In the genomic region with DNA sequence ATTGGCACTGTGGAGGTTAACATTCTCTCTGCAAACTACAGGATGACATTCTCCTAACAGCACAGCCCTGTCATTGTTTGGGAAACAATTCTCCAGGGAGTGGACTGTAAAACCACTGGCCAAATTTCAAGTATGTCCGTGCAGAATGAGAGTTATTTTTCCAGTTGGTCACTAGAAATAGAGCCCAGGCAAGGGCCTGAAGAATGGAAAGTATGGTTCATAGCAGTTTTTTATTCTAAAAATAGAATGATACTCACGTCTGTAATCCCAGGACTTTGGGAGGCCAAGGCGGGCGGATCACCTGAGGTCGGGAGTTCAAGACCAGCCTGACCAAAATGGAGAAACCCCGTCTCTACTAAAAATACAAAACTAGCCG, we compare ENCODE assay signal across 8 cellular contexts. TPM values are rescaled to one million over a fixed set of nuclear protein-coding genes. Genes with fewer than 3 reads are reported as not detected.
A peak's percentile ranks its signal among the peaks of the same experiment; 100 is the strongest.
DNase-seq lines count a peak whose midpoint lies in the region; ATAC-seq and TF ChIP-seq lines count a peak whose summit lies in the region.
"Not testable (repeated sequence)": the region's sequence is repeated elsewhere in the genome, so short reads cannot be mapped to it uniquely, and the experiment has no call there.

No MANE protein-coding gene starts in this region.

- POLR2A ChIA-PET in BJ (lab: Charles Lee): not testable (repeated sequence)

- peak; percentile 17 to 29 for TF ChIP-seq EP300 in tibial nerve (IDR thresholded peaks at IDR 0.05)

- H3K4me3 ChIP-seq in BJ (ENCODE audit: low read depth, low read length); lower lobe of right lung; rectal smooth muscle tissue (ENCODE audit: low read length); tibial nerve: not testable (repeated sequence)

- not testable (repeated sequence) for H3K36me3 ChIP-seq in BJ (ENCODE audit: control insufficient read depth, insufficient read depth, low read length); lower lobe of right lung; rectal smooth muscle tissue (ENCODE audit: control insufficient read depth, insufficient read depth, low read length); tibial nerve

- CTCF ChIA-PET in BJ (lab: Yijun Ruan, JAX): not testable (repeated sequence)

- not testable (repeated sequence) for TF ChIP-seq POLR2A in tibial nerve (IDR thresholded peaks at IDR 0.05)

- not testable (repeated sequence) for H3K9me3 ChIP-seq in lower lobe of right lung, tibial nerve

- intact Hi-C loops in Right ventricle myocardium inferior (cut with DNase I): loop anchor here (5.0 kb wide), 1 partner anchor 57 kb away; no protein-coding TSS in a partner anchor
- intact Hi-C loops in lower lobe of right lung (cut with DNase I): not testable (repeated sequence)

- ATAC-seq in Right ventricle myocardium inferior: peak; percentile 85
- ATAC-seq in lower lobe of right lung: peak; percentile 35 to 75

- H3K4me1 ChIP-seq in lower lobe of right lung: peaks cover 18% of the 10 kb centered on the region
- peaks cover 27% of the 10 kb centered on the region for H3K4me1 ChIP-seq in rectal smooth muscle tissue (ENCODE audit: control insufficient read depth, insufficient read depth, low read length)
- peaks cover 0 to 19% (median 0%) of the 10 kb centered on the region in 4 donors for H3K4me1 ChIP-seq in tibial nerve

- H3K27ac ChIP-seq in angular gyrus (ENCODE audit: low read depth, low read length) (peak overlapping the region; percentile 39), lower lobe of right lung (peak overlapping the region; percentile 25), rectal smooth muscle tissue (ENCODE audit: low read depth, low read length) (peak overlapping the region; percentile 86), tibial nerve (peak overlapping the region in 2 of 4 donors; percentile 48 to 75)

- not testable (repeated sequence) for H3K9ac ChIP-seq in rectal smooth muscle tissue (ENCODE audit: low read length)

- TF ChIP-seq CTCF in BJ (IDR thresholded peaks at IDR 0.05; ENCODE audit: insufficient read depth, low read depth, low read length); lower lobe of right lung (IDR thresholded peaks at IDR 0.05); tibial nerve (IDR thresholded peaks at IDR 0.05): not testable (repeated sequence)

- WGBS in tibial nerve, 2 donors: 36 to 38% methylated on average over 7 of the region's 7 CpGs

- not testable (repeated sequence) for H3K27me3 ChIP-seq in BJ (ENCODE audit: control insufficient read depth, insufficient read depth, low read length); lower lobe of right lung (ENCODE audit: low read depth); rectal smooth muscle tissue (ENCODE audit: control insufficient read depth, insufficient read depth, low read length); tibial nerve

- DNase-seq in BJ (ENCODE audit: low read depth): peak; percentile 86
- DNase-seq in LHCN-M2 (ENCODE audit: low read depth): peak; percentile 96
- DNase-seq in dedifferentiated amniotic fluid mesenchymal stem cell (ENCODE audit: extremely low spot score): peak; percentile 95
- not testable (repeated sequence) for DNase-seq in Right ventricle myocardium inferior (ENCODE audit: missing footprints); lower lobe of right lung; tibial nerve (ENCODE audit: low spot score in 2 of 2)

RNA-seq across cellular contexts. Expression of a gene that starts 39.0 kb away (rescaled TPM):
- 794 and 1,200 TPM in 2 replicates for polyA plus RNA-seq in BJ (2011; rRNA removed)
- polyA minus RNA-seq in BJ (2011; rRNA and poly(A)+ RNA removed): 596 and 791 TPM in 2 replicates
- total RNA-seq in LHCN-M2 (2014; rRNA removed) (215 and 235 TPM in 2 replicates), Right ventricle myocardium inferior (19.9 TPM), lower lobe of right lung (613 TPM), tibial nerve (100 to 1,000 TPM in 1 of 4 donors, 10 to 100 TPM in 3; 67.1 to 180 (median 84.8) TPM)
- 292 TPM for polyA plus RNA-seq in LHCN-M2 (2012)
